Comparison of ENCODE assay signal across 8 cellular contexts in genomic region chr6:24974182-24975171, GRCh38. TPM values are rescaled to one million over a fixed set of nuclear protein-coding genes. Genes with fewer than 3 reads are reported as not detected.
A peak's percentile ranks its signal among the peaks of the same experiment; 100 is the strongest.
DNase-seq lines count a peak whose midpoint lies in the region; ATAC-seq and TF ChIP-seq lines count a peak whose summit lies in the region.

No MANE protein-coding gene starts in this region.

- H3K27me3 Mint-ChIP-seq in activated T-cell treated with anti-CD3 and anti-CD28 coated beads, Interleukin-2, amount 50 U/mL, for 4 hours (ENCODE audit: low read depth), result no peaks in the 10 kb centered on the region

- TF ChIP-seq POLR2A in vagina (IDR thresholded peaks at IDR 0.05), result no peak

- DNase-seq in A172 (ENCODE audit: low spot score), result peak; percentile 6
- peak; percentile 29 for DNase-seq in activated T-cell treated with anti-CD3 and anti-CD28 coated beads, Interleukin-2, amount 50 U/mL, for 4 hours
- no peak for DNase-seq in vagina (ENCODE audit: extremely low spot score in 2 of 2)
- no peak for DNase-seq in NCI-H2171 (lab: John Stamatoyannopoulos, UW)
- DNase-seq in Right ventricle myocardium inferior (ENCODE audit: missing footprints), result no peak

- H3K4me3 Mint-ChIP-seq in activated T-cell treated with anti-CD3 and anti-CD28 coated beads, Interleukin-2, amount 50 U/mL, for 4 hours, result peak overlapping the region; percentile 22

- ATAC-seq in GM19467 (IDR thresholded peaks at IDR 0.05; ENCODE audit: unreplicated experiment) (peak; percentile 60), HG03520 (IDR thresholded peaks at IDR 0.05; ENCODE audit: unreplicated experiment) (peak; percentile 95), HG02970 (IDR thresholded peaks at IDR 0.05; ENCODE audit: low FRiP score, unreplicated experiment) (no peak), Right ventricle myocardium inferior (no peak)
- ATAC-seq in activated T-cell treated with anti-CD3 and anti-CD28 coated beads, Interleukin-2, amount 50 U/mL, for 4 hours, result peak; percentile 91 to 92

- no peaks in the 10 kb centered on the region for H3K9me3 ChIP-seq in vagina

- peaks cover 3% of the 10 kb centered on the region for H3K9me3 Mint-ChIP-seq in activated T-cell treated with anti-CD3 and anti-CD28 coated beads, Interleukin-2, amount 50 U/mL, for 4 hours

- no peak for TF ChIP-seq CTCF in vagina (IDR thresholded peaks at IDR 0.05)

- H3K27ac ChIP-seq in vagina, result no peak overlapping the region

- peaks cover 3% of the 10 kb centered on the region for H3K36me3 Mint-ChIP-seq in activated T-cell treated with anti-CD3 and anti-CD28 coated beads, Interleukin-2, amount 50 U/mL, for 4 hours (ENCODE audit: insufficient read depth)

- peaks cover 64% of the 10 kb centered on the region for H3K4me1 Mint-ChIP-seq in activated T-cell treated with anti-CD3 and anti-CD28 coated beads, Interleukin-2, amount 50 U/mL, for 4 hours (ENCODE audit: low read depth)

- H3K27me3 ChIP-seq in vagina, result no peaks in the 10 kb centered on the region

- H3K36me3 ChIP-seq in vagina, result no peaks in the 10 kb centered on the region

- intact Hi-C loops in vagina (cut with DNase I), result no loop called here
- intact Hi-C loops in Right ventricle myocardium inferior (cut with DNase I), result no loop called here

- no peak overlapping the region for H3K4me3 ChIP-seq in vagina

- H3K4me1 ChIP-seq in vagina, result no peaks in the 10 kb centered on the region

RNA-seq across cellular contexts. Expression of gene RIPOR2, which starts 38.7 kb away (rescaled TPM):
- 0.53 TPM in 1 of 2 replicates, not detected in the other for total RNA-seq in A172 (2014; rRNA removed; shearing (Covaris generic))
- 10 to 100 TPM; 14.7 to 17.4 (median 16.8) TPM for total RNA-seq in activated T-cell treated with anti-CD3 and anti-CD28 coated beads, Interleukin-2, amount 50 U/mL, for 4 hours
- total RNA-seq in vagina, result 19.4 TPM
- 2.6 TPM for total RNA-seq in Right ventricle myocardium inferior

Comparison
In these comparisons a context has a peak if more than half of its experiments do, and no peak if none do; other contexts are left out.
1. DNase-seq: peak in A172 (single experiment) and activated T-cell treated with anti-CD3 and anti-CD28 coated beads, Interleukin-2, amount 50 U/mL, for 4 hours (single experiment); none in vagina (0 of 2), NCI-H2171 (single experiment) and Right ventricle myocardium inferior (single experiment).
2. ATAC-seq: peak in GM19467 (single experiment), HG03520 (single experiment) and activated T-cell treated with anti-CD3 and anti-CD28 coated beads, Interleukin-2, amount 50 U/mL, for 4 hours (2 of 2); none in HG02970 (single experiment) and Right ventricle myocardium inferior (single experiment).